In genomic region chr10:113554214-113554613, GRCh38 we compare ENCODE assay signal across 22 cellular contexts. TPM values are rescaled to one million over a fixed set of nuclear protein-coding genes. Genes with fewer than 3 reads are reported as not detected.
"Had no signal": no experiment of that assay in that cellular context is flagged by ENCODE, and none has a peak within 500 bp of the region (broad histone marks: within the 10 kb centered on the region; RNA-seq: fewer than 3 reads in every experiment).

No MANE protein-coding gene starts in this region.

- FAIRE-seq: astrocyte had no signal

- H3K27ac Mint-ChIP-seq: activated naive CD4-positive, alpha-beta T cell treated with anti-CD3 and anti-CD28 coated beads, Interleukin-2, amount 50 U/mL, for 72 hours; naive B cell; stimulated activated naive B cell treated with anti-CD40 and anti-IgM and Interleukin-4, amounts not matched to agents 10 μg/mL and 1 μg/mL and 100 μg/mL, for 72 hours; T-helper 2 cell treated with Interferon-gamma antibody and Interleukin-4, amounts not matched to agents 5 μg/mL and 100 μg/mL, for 36 hours had no signal

- H3K4me3 Mint-ChIP-seq: stimulated activated naive B cell treated with anti-CD40 and anti-IgM and Interleukin-4, amounts not matched to agents 10 μg/mL and 1 μg/mL and 100 μg/mL, for 72 hours; T-helper 2 cell treated with Interferon-gamma antibody and Interleukin-4, amounts not matched to agents 5 μg/mL and 100 μg/mL, for 36 hours had no signal

- ATAC-seq: activated CD4-positive, CD25-positive, alpha-beta regulatory T cell treated with anti-CD3 and anti-CD28 coated beads, Interleukin-2, amount 50 U/mL, for 24 hours; activated naive CD4-positive, alpha-beta T cell treated with anti-CD3 and anti-CD28 coated beads, Interleukin-2, amount 50 U/mL, for 72 hours; foreskin keratinocyte; mucosa of descending colon; stimulated activated naive B cell treated with anti-CD40 and anti-IgM and Interleukin-4, amounts not matched to agents 10 μg/mL and 1 μg/mL and 100 μg/mL, for 72 hours; upper lobe of right lung had no signal

- H3K36me3 Mint-ChIP-seq: activated naive CD4-positive, alpha-beta T cell treated with anti-CD3 and anti-CD28 coated beads, Interleukin-2, amount 50 U/mL, for 72 hours; naive B cell; stimulated activated naive B cell treated with anti-CD40 and anti-IgM and Interleukin-4, amounts not matched to agents 10 μg/mL and 1 μg/mL and 100 μg/mL, for 72 hours had no signal

- H3K36me3 ChIP-seq: adrenal gland, ovary, sigmoid colon, spleen, upper lobe of right lung had no signal

- H3K4me1 Mint-ChIP-seq: stimulated activated naive B cell treated with anti-CD40 and anti-IgM and Interleukin-4, amounts not matched to agents 10 μg/mL and 1 μg/mL and 100 μg/mL, for 72 hours had no signal

- H3K27me3 ChIP-seq: ovary, sigmoid colon, upper lobe of right lung had no signal

- H3K9me3 ChIP-seq: adrenal gland, mucosa of descending colon, ovary, sigmoid colon, spleen, upper lobe of right lung had no signal

- H3K4me3 ChIP-seq: adrenal gland, mucosa of descending colon, ovary, sigmoid colon, spleen, upper lobe of right lung had no signal

- H3K27ac ChIP-seq: adrenal gland, epithelial cell of prostate, foreskin keratinocyte, ovary, sigmoid colon, spleen, upper lobe of right lung had no signal

- DNase-seq: activated CD8-positive, alpha-beta memory T cell treated with anti-CD3 and anti-CD28 coated beads for 24 hours; activated gamma-delta T cell treated with Interleukin-2 at 50 U/mL for 16 hours; adrenal gland; effector memory CD4-positive, alpha-beta T cell; foreskin keratinocyte; glutamatergic neuron; kidney glomerular epithelial cell; mesenchymal stem cell; mucosa of descending colon; naive B cell; ovary; sigmoid colon; stimulated activated naive B cell treated with anti-CD40 and anti-IgM and Interleukin-4, amounts not matched to agents 10 μg/mL and 1 μg/mL and 100 μg/mL, for 72 hours; upper lobe of right lung had no signal

RNA-seq across cellular contexts. Expression of gene HABP2, which starts 1.4 kb away (rescaled TPM):
- total RNA-seq: activated naive CD4-positive, alpha-beta T cell treated with anti-CD3 and anti-CD28 coated beads, Interleukin-2, amount 50 U/mL, for 72 hours; astrocyte; cerebellum; fibroblast of lung; foreskin keratinocyte; mucosa of descending colon; sigmoid colon; spleen had no signal
- polyA plus RNA-seq: fibroblast of lung, foreskin keratinocyte, sigmoid colon, spleen had no signal
